In the genomic region with DNA sequence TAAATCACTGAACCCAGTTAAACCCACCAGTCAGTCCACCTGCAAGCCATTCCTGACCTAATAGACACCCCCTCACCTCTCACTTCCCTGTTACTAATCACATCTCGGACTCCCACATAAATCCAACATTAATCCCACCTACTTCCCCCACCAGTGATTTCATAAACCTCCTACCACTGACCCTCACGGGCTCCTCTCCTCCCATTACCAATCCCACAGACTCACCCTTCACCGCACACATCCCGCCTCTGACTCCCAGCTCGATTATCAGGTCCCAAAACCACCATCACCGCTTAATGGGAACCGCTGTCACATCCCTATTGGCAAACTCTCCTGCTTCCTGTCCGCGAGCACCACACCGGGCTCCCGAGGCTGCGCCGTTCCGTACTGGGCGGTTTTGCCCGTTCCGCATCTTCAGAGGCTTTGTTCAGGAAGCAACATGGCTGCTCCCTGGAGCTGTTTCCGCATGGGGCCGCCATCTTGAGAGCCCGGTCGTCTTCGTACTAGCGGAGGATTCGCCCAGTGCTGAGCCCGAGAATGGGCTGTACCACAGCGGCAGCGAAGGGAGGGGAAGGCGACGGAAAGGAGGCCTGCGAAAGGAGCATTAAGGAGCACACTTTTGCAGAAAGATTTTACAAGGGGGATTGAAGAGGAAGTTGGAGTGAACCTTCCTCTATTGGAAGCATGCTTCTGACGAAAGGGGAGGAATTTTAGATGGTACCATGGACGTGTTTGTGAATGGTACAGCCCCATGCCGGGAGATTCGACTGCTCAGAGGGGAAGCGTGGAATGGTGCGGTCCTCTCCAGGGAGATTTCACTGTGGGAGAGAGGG, we compare ENCODE assay signal across 8 cellular contexts. TPM values are rescaled to one million over a fixed set of nuclear protein-coding genes. Genes with fewer than 3 reads are reported as not detected.
DNase-seq lines count a peak whose midpoint lies in the region; ATAC-seq and TF ChIP-seq lines count a peak whose summit lies in the region.

A gene (minus strand): TSS at position 502 of the 833 bp plus-strand sequence. CDS start 1,825 bp downstream, outside the sequence.

- H3K27ac ChIP-seq in gastrocnemius medialis = peak within 1 kb of the TSS; percentile 18 to 70 (median 34)

- peak; percentile 96 for DNase-seq in ELR (ENCODE audit: low read depth)
- DNase-seq in NCI-H1417 (lab: John Stamatoyannopoulos, UW) = peak; percentile 89 to 95 (median 90)
- peak; percentile 32 for DNase-seq in activated CD4-positive, CD25-positive, alpha-beta regulatory T cell treated with anti-CD3 and anti-CD28 coated beads, Interleukin-2, amount 50 U/mL, for 72 hours
- DNase-seq in central memory CD4-positive, alpha-beta T cell = peak; percentile 56
- DNase-seq in iPS-NIHi11 (ENCODE audit: low spot score) = peak; percentile 88
- peak; percentile 39 to 63 for DNase-seq in gastrocnemius medialis
- no peak for DNase-seq in Kasumi-1 (lab: John Stamatoyannopoulos, UW)
- no peak for DNase-seq in GM19240 (ENCODE audit: insufficient read length, low spot score)

- intact Hi-C loops in gastrocnemius medialis (cut with DNase I; ENCODE audit: low total_unique reads) = no loop called here

- H3K4me1 ChIP-seq in gastrocnemius medialis = peaks cover 0 to 2% of the 10 kb centered on the region in 2 donors

- TF ChIP-seq CTCF in gastrocnemius medialis (IDR thresholded peaks at IDR 0.05 in 4 of 5, conservative IDR thresholded peaks at IDR 0.05 in 1 of 5) = no peak

- in situ Hi-C loops in gastrocnemius medialis (cut with MboI; ENCODE audit: low sequenced_read_pairs in 4 of 4) = no loop called here

- TF ChIP-seq POLR2A in gastrocnemius medialis (IDR thresholded peaks at IDR 0.05) = no peak

- peak; percentile 90 to 98 for ATAC-seq in gastrocnemius medialis

- peaks cover 0 to 21% (median 4%) of the 10 kb centered on the region in 3 donors for H3K9me3 ChIP-seq in gastrocnemius medialis

- H3K36me3 ChIP-seq in gastrocnemius medialis = peaks cover 0 to 16% of the 10 kb centered on the region in 2 donors

- no peaks in the 10 kb centered on the region for H3K27me3 ChIP-seq in gastrocnemius medialis

- H3K4me3 ChIP-seq in gastrocnemius medialis = peak within 1 kb of the TSS; percentile 47 to 65 (median 52)

RNA-seq across cellular contexts. Expression of the gene that starts here (rescaled TPM):
- under 1 TPM; 0.07 to 0.36 (median 0.25) TPM for total RNA-seq in gastrocnemius medialis

Comparison
In these comparisons a context has a peak if more than half of its experiments do, and no peak if none do; other contexts are left out.
1. Peak in DNase-seq, ATAC-seq, H3K4me3 ChIP-seq and H3K27ac ChIP-seq in gastrocnemius medialis; RNA of the gene not detected or under 1 TPM.
2. DNase-seq: peak in ELR (single experiment), NCI-H1417 (3 of 3), activated CD4-positive, CD25-positive, alpha-beta regulatory T cell treated with anti-CD3 and anti-CD28 coated beads, Interleukin-2, amount 50 U/mL, for 72 hours (single experiment), central memory CD4-positive, alpha-beta T cell (single experiment) and iPS-NIHi11 (single experiment); none in Kasumi-1 (0 of 2) and GM19240 (single experiment).